In the genomic region with DNA sequence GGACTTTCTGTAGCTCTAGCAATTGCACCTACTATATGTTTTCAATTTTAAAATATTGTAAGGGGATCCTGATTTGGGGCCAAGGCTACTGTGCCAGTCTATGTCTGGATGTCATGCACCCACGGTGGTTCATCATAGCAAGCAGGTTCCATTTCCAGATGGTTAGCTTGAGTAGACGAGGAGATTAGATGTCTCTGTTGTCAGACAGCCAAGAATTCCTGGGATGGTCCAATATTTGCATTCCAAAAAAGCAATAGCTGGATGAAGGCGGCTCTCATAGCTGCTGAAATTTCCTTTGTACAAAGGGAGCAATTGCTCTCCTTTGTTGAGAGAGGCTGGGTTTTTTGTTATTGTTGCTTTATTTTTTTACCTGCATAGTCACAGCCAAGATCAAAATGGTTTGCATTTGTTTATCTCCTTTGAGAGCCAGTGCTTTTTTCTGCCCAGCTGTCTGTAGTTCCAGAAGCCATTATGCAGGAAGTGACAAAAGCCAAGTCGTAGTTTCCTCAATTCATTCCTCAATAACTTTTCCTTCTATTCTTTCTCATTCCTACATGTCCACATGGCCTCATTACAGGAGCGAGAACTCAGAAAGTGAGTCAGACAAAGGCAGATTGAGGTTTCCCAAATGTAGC, we compare ENCODE assay signal across 1 cellular context.
TF ChIP-seq lines count a peak whose summit lies in the region.

No MANE protein-coding gene starts in this region.

TF ChIP-seq in endothelial cell of umbilical vein, 7 proteins besides CTCF, POLR2A, EP300 and RAD21:
- TF ChIP-seq FOS (IDR thresholded peaks at IDR 0.05; ENCODE audit: borderline replicate concordance, insufficient read depth, low read length) (no peak), JUN (IDR thresholded peaks at IDR 0.05; ENCODE audit: borderline replicate concordance, insufficient read depth, insufficient read length, low read depth) (no peak), MYC (IDR thresholded peaks at IDR 0.05; ENCODE audit: low read depth, low read length) (no peak), EZH2 (IDR thresholded peaks at IDR 0.05; ENCODE audit: borderline replicate concordance, low read depth, low read length, severe bottlenecking) (no peak), GATA2 (IDR thresholded peaks at IDR 0.05; ENCODE audit: insufficient read depth, insufficient read length, low read depth, low read length) (no peak), POLR2AphosphoS5 (IDR thresholded peaks at IDR 0.05; ENCODE audit: insufficient read depth, low read depth, low read length) (no peak)
- TF ChIP-seq, protein P1, sequence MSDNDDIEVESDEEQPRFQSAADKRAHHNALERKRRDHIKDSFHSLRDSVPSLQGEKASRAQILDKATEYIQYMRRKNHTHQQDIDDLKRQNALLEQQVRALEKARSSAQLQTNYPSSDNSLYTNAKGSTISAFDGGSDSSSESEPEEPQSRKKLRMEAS (IDR thresholded peaks at IDR 0.05; ENCODE audit: insufficient read depth, insufficient read length): no peak
